8 cellular contexts compared by ENCODE assay signal in genomic region chr10:48656241-48656921, GRCh38. TPM values are rescaled to one million over a fixed set of nuclear protein-coding genes. Genes with fewer than 3 reads are reported as not detected.
DNase-seq lines count a peak whose midpoint lies in the region; ATAC-seq and TF ChIP-seq lines count a peak whose summit lies in the region.

No MANE protein-coding gene starts in this region.

- no peaks in the 10 kb centered on the region for H4K20me1 ChIP-seq in DOHH2 (ENCODE audit: control insufficient read depth, insufficient read depth, low read depth, low read length)

- TF ChIP-seq CTCF in DOHH2 (IDR thresholded peaks at IDR 0.05; ENCODE audit: low read depth, low read length, poor library complexity, severe bottlenecking) (peak; percentile 96), gastroesophageal sphincter (IDR thresholded peaks at IDR 0.05) (peak; percentile 99 to 100 (median 99)), neutrophil (IDR thresholded peaks at IDR 0.05) (peak; percentile 100)

- no peaks in the 10 kb centered on the region for H3K79me2 ChIP-seq in DOHH2 (ENCODE audit: control insufficient read depth, low read length)

- H3K9me3 ChIP-seq in DOHH2 (ENCODE audit: control insufficient read depth, insufficient read depth, low read length) (no peaks in the 10 kb centered on the region), SJCRH30 (replicated peaks) (no peaks in the 10 kb centered on the region), gastroesophageal sphincter (no peaks in the 10 kb centered on the region), neutrophil (no peaks in the 10 kb centered on the region)

- H3F3A ChIP-seq in DOHH2 (ENCODE audit: control insufficient read depth, insufficient read depth), result no peaks in the 10 kb centered on the region; the same call in 1 of the 2 replicates

- H3K27ac ChIP-seq in DOHH2 (ENCODE audit: low read depth, low read length) (no peak overlapping the region), SJCRH30 (no peak overlapping the region), gastroesophageal sphincter (peak overlapping the region in 3 of 4 donors; percentile 58 to 76 (median 75)), neutrophil (peak overlapping the region; percentile 50)

- WGBS in gastroesophageal sphincter (ENCODE audit: low coverage in 1 of 2), 2 donors, result 0 to 8% methylated on average over 2 to 5 of the region's 46 CpGs

- H3K36me3 ChIP-seq in DOHH2 (ENCODE audit: control insufficient read depth, low read length) (no peaks in the 10 kb centered on the region), SJCRH30 (no peaks in the 10 kb centered on the region), gastroesophageal sphincter (no peaks in the 10 kb centered on the region), neutrophil (no peaks in the 10 kb centered on the region)

- peak overlapping the region; percentile 97 for H3K4me2 ChIP-seq in DOHH2 (ENCODE audit: low read length)

- peak; percentile 88 for ATAC-seq in GM21723 (IDR thresholded peaks at IDR 0.05; ENCODE audit: unreplicated experiment)
- peak; percentile 94 for ATAC-seq in gastroesophageal sphincter

- H3K9me2 ChIP-seq in DOHH2 (replicated peaks; ENCODE audit: control insufficient read depth, low read length), result no peaks in the 10 kb centered on the region

- H3K27me3 ChIP-seq in DOHH2 (ENCODE audit: control insufficient read depth, low read length), result peaks cover 46% of the 10 kb centered on the region
- H3K27me3 ChIP-seq in SJCRH30, result no peaks in the 10 kb centered on the region
- peaks cover 17% of the 10 kb centered on the region for H3K27me3 ChIP-seq in gastroesophageal sphincter
- H3K27me3 ChIP-seq in neutrophil, result peaks cover 54% of the 10 kb centered on the region

- DNase-seq in Jurkat, Clone E6-1 (ENCODE audit: low read depth, low spot score), result peak; percentile 78
- DNase-seq in SJCRH30, result peak; percentile 72 to 81
- DNase-seq in activated naive CD4-positive, alpha-beta T cell (lab: John Stamatoyannopoulos, UW), result peak; percentile 67 to 81 (median 72)
- DNase-seq in stromal cell of bone marrow (ENCODE audit: low read depth), result peak; percentile 73

- H3K4me1 ChIP-seq in DOHH2 (ENCODE audit: control insufficient read depth, low read length), result peaks cover 23% of the 10 kb centered on the region
- H3K4me1 ChIP-seq in SJCRH30, result no peaks in the 10 kb centered on the region
- H3K4me1 ChIP-seq in gastroesophageal sphincter, result peaks cover 0 to 20% (median 8%) of the 10 kb centered on the region in 3 donors
- H3K4me1 ChIP-seq in neutrophil (ENCODE audit: control insufficient read depth in 1 of 2, insufficient read depth in 1 of 2, low read depth in 1 of 2, low read length in 1 of 2), result peaks cover 26 to 30% of the 10 kb centered on the region in 2 experiments

- TF ChIP-seq EP300 in gastroesophageal sphincter (IDR thresholded peaks at IDR 0.05), result no peak

- peak overlapping the region; percentile 83 for H3K4me3 ChIP-seq in DOHH2 (ENCODE audit: low read length)
- H3K4me3 ChIP-seq in Jurkat, Clone E6-1 (ENCODE audit: low read length), result peak overlapping the region; percentile 61
- H3K4me3 ChIP-seq in SJCRH30, result peak overlapping the region; percentile 42
- peak overlapping the region; percentile 35 to 60 for H3K4me3 ChIP-seq in gastroesophageal sphincter
- H3K4me3 ChIP-seq in neutrophil (ENCODE audit: low read depth in 1 of 2, low read length in 1 of 2), result peak overlapping the region; percentile 58 to 67

- no peak for TF ChIP-seq POLR2A in gastroesophageal sphincter (IDR thresholded peaks at IDR 0.05)

RNA-seq across cellular contexts. Expression of gene WDFY4, which starts 28.3 kb away (rescaled TPM):
- polyA plus RNA-seq in Jurkat, Clone E6-1 (2012; ENCODE audit: insufficient read depth, insufficient read length), result 0.91 TPM
- not detected in 2 replicates for total RNA-seq in SJCRH30 (2014; rRNA removed; shearing (Covaris generic))
- 1 to 10 TPM; 1.6 to 5.1 (median 3.0) TPM for total RNA-seq in gastroesophageal sphincter

RNA-seq across cellular contexts. Expression of gene ARHGAP22, which starts 51.5 kb away (rescaled TPM):
- not detected for polyA plus RNA-seq in Jurkat, Clone E6-1 (2012; ENCODE audit: insufficient read depth, insufficient read length)
- not detected in 2 replicates for total RNA-seq in SJCRH30 (2014; rRNA removed; shearing (Covaris generic))
- 1 to 10 TPM; 4.2 to 5.8 (median 5.1) TPM for total RNA-seq in gastroesophageal sphincter

Comparison
In these comparisons a context has a peak if more than half of its experiments do, and no peak if none do; other contexts are left out.
1. H3K27ac ChIP-seq: peak in gastroesophageal sphincter (3 of 4) and neutrophil (single experiment); none in DOHH2 (single experiment) and SJCRH30 (single experiment).
2. Peak in every context shown above with its lines, with median percentiles within 50 percentile points of each other: H3K4me3 ChIP-seq, CTCF ChIP-seq and DNase-seq.